ENCODE assay signal across 21 cellular contexts in genomic region chr3:135997554-135998320, GRCh38. TPM values are rescaled to one million over a fixed set of nuclear protein-coding genes. Genes with fewer than 3 reads are reported as not detected.
"Had no signal": no experiment of that assay in that cellular context is flagged by ENCODE, and none has a peak within 500 bp of the region (broad histone marks: within the 10 kb centered on the region; RNA-seq: fewer than 3 reads in every experiment).

No MANE protein-coding gene starts in this region.

- H2AFZ ChIP-seq: parathyroid adenoma had no signal

- H3K27me3 ChIP-seq: body of pancreas, foreskin keratinocyte had no signal

- ATAC-seq: activated CD4-positive, alpha-beta T cell treated with anti-CD3 and anti-CD28 coated beads for 36 hours; activated CD8-positive, alpha-beta memory T cell treated with anti-CD3 and anti-CD28 coated beads, Interleukin-2, amount 10 ng/mL, durations not matched to agents 7 days and 5 days; activated T-helper 17 cell treated with anti-CD3 and anti-CD28 coated beads, Interleukin-2, amount 50 U/mL, for 72 hours; body of pancreas; foreskin keratinocyte; naive thymus-derived CD8-positive, alpha-beta T cell had no signal

- FAIRE-seq: colon had no signal

- H3K9ac ChIP-seq: parathyroid adenoma had no signal

- H3K4me3 ChIP-seq: body of pancreas, left ventricle myocardium inferior had no signal

- H3K4me1 ChIP-seq: parathyroid adenoma had no signal

- H3K9me3 ChIP-seq: body of pancreas, left ventricle myocardium inferior had no signal

- H3K27ac ChIP-seq: body of pancreas, foreskin keratinocyte, left ventricle myocardium inferior, parathyroid adenoma had no signal

- DNase-seq: activated CD4-positive, alpha-beta memory T cell treated with anti-CD3 and anti-CD28 coated beads, Interleukin-2, amount 10 ng/mL, durations not matched to agents 7 days and 5 days; activated CD4-positive, alpha-beta T cell treated with anti-CD3 and anti-CD28 coated beads for 36 hours; activated CD8-positive, alpha-beta memory T cell treated with anti-CD3 and anti-CD28 coated beads, Interleukin-2, amount 10 ng/mL, durations not matched to agents 7 days and 5 days; activated naive CD4-positive, alpha-beta T cell treated with Interleukin-2 at 50 U/mL for 16 hours; activated naive CD8-positive, alpha-beta T cell treated with anti-CD3 and anti-CD28 coated beads, Interleukin-2, amount 10 ng/mL, durations not matched to agents 7 days and 5 days; body of pancreas; central memory CD4-positive, alpha-beta T cell; foreskin keratinocyte; glutamatergic neuron; left ventricle myocardium inferior; naive thymus-derived CD8-positive, alpha-beta T cell; retina; stimulated activated CD4-positive, alpha-beta T cell treated with anti-CD3 and anti-CD28 coated beads, Interleukin-12 subunit alpha, Interleukin-12 subunit beta, amount 100 ng/mL, for 4 hours; stimulated activated CD4-positive, alpha-beta T cell treated with anti-CD3 and anti-CD28 coated beads, Interleukin-1b, Interleukin-23, amount 100 ng/mL, for 48 hours; stimulated activated CD8-positive, alpha-beta memory T cell treated with anti-CD3 and anti-CD28 coated beads, Interleukin-4, amount 100 ng/mL, for 48 hours; stimulated activated naive CD4-positive, alpha-beta T cell; trophoblast cell had no signal

- H3K36me3 ChIP-seq: left ventricle myocardium inferior had no signal

RNA-seq across cellular contexts. Expression of gene PPP2R3A, which starts 32.2 kb away (rescaled TPM):
- total RNA-seq: T-helper 2 cell treated with Interferon-gamma antibody and Interleukin-4, amounts not matched to agents 100 ng/mL and 5 ng/mL, for 36 hours had no signal
